Comparison of ENCODE assay signal across 1 cellular context in the genomic region with DNA sequence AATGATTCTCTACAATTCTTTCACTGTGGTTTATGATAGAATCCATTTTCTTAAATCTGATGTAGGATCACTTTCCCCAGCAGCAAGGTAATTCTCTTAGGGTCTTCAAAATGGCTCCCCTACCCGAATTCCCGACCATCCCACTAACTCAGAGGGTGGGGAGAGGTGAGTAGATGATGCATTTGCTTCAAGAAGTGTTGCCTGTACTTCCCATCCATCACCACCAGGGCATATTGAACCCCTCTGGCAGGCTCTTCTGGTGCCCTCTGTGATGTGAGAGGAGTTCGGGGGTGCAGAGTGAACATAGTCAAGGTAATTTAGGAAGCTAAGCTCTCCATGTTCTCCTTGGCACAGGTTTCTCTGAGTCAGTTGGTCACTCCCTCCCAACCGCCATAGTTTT.
TF ChIP-seq lines count a peak whose summit lies in the region.

No MANE protein-coding gene starts in this region.

TF ChIP-seq in HepG2, 621 proteins besides CTCF, POLR2A, EP300 and RAD21:
- TF ChIP-seq, protein P1, sequence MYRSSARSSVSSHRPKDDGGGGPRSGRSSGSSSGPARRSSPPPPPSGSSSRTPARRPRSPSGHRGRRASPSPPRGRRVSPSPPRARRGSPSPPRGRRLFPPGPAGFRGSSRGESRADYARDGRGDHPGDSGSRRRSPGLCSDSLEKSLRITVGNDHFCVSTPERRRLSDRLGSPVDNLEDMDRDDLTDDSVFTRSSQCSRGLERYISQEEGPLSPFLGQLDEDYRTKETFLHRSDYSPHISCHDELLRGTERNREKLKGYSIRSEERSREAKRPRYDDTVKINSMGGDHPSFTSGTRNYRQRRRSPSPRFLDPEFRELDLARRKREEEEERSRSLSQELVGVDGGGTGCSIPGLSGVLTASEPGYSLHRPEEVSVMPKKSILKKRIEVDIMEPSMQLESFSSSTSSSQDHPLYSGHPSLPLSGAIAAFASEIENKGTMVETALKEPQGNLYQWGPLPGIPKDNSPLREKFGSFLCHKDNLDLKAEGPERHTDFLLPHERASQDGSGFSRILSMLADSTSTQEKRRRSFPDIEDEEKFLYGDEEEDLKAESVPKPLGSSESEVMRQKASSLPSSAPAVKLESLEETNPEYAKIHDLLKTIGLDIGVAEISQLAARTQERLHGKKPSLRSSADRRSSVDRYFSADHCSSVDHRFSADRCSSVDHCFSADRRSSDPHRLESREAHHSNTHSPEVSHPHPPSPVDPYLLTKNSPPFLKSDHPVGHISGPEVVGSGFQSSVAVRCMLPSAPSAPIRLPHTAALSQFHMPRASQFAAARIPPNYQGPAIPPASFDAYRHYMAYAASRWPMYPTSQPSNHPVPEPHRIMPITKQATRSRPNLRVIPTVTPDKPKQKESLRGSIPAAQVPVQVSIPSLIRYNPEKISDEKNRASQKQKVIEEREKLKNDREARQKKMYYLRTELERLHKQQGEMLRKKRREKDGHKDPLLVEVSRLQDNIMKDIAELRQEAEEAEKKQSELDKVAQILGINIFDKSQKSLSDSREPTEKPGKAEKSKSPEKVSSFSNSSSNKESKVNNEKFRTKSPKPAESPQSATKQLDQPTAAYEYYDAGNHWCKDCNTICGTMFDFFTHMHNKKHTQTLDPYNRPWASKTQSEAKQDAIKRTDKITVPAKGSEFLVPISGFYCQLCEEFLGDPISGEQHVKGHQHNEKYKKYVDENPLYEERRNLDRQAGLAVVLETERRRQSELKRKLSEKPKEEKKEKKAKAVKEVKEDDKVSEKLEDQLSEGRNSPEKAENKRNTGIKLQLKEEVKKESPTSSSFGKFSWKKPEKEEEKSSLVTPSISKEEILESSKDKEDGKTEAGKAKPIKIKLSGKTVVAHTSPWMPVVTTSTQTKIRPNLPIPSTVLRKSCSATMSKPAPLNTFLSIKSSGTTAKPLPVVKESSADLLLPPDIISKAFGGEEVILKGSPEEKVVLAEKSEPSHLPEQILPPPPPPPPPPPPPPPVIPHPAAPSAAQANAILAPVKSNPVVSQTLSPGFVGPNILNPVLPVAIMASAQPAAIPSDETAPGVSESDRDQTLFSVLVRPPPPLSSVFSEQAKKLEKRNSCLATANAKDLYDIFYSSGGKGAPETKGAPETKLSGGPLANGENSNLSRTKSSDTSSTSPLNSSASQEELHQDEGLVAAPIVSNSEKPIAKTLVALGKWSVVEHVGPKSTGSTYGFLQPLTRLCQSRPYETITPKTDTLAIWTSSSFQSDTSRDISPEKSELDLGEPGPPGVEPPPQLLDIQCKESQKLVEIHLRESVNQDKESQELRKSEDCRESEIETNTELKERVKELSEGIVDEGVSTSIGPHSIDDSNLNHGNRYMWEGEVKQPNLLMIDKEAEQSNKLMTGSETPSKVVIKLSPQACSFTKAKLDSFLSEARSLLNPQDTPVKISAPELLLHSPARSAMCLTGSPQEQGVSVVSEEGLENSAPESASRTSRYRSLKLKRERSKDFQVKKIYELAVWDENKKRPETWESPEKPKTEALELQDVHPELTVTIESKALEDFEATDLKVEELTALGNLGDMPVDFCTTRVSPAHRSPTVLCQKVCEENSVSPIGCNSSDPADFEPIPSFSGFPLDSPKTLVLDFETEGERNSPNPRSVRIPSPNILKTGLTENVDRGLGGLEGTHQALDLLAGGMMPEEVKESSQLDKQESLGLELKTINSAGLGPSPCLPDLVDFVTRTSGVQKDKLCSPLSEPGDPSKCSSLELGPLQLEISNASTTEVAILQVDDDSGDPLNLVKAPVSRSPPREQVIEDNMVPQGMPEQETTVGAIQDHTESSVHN (CRISPR knock-in tag; IDR thresholded peaks at IDR 0.05), result no peak
- TF ChIP-seq RFXANK (CRISPR knock-in tag; IDR thresholded peaks at IDR 0.05), result no peak
- no peak for TF ChIP-seq SIN3A (IDR thresholded peaks at IDR 0.05; ENCODE audit: borderline replicate concordance, low read depth, low read length)
- TF ChIP-seq, protein P2, sequence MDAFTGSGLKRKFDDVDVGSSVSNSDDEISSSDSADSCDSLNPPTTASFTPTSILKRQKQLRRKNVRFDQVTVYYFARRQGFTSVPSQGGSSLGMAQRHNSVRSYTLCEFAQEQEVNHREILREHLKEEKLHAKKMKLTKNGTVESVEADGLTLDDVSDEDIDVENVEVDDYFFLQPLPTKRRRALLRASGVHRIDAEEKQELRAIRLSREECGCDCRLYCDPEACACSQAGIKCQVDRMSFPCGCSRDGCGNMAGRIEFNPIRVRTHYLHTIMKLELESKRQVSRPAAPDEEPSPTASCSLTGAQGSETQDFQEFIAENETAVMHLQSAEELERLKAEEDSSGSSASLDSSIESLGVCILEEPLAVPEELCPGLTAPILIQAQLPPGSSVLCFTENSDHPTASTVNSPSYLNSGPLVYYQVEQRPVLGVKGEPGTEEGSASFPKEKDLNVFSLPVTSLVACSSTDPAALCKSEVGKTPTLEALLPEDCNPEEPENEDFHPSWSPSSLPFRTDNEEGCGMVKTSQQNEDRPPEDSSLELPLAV (CRISPR knock-in tag; conservative IDR thresholded peaks at IDR 0.05; ENCODE audit: low read depth), result no peak
- no peak for TF ChIP-seq KDM6A (CRISPR knock-in tag; IDR thresholded peaks at IDR 0.05; ENCODE audit: low read depth)
- no peak for TF ChIP-seq HNRNPK (IDR thresholded peaks at IDR 0.05; ENCODE audit: low read depth, low read length, poor library complexity, severe bottlenecking)
- no peak for TF ChIP-seq JUNB (CRISPR knock-in tag; IDR thresholded peaks at IDR 0.05; ENCODE audit: borderline replicate concordance)
- TF ChIP-seq ZNF468 (CRISPR knock-in tag; IDR thresholded peaks at IDR 0.05), result no peak
- no peak for TF ChIP-seq ZNF629 (CRISPR knock-in tag; conservative IDR thresholded peaks at IDR 0.05)
- TF ChIP-seq HDAC2 (CRISPR knock-in tag; IDR thresholded peaks at IDR 0.05), result no peak
- no peak for TF ChIP-seq MIER2 (CRISPR knock-in tag; IDR thresholded peaks at IDR 0.05)
- no peak for TF ChIP-seq ELF1 (CRISPR knock-in tag; IDR thresholded peaks at IDR 0.05)
- no peak for TF ChIP-seq FOXM1 (CRISPR knock-in tag; IDR thresholded peaks at IDR 0.05)
- TF ChIP-seq NFKB2 (CRISPR knock-in tag; IDR thresholded peaks at IDR 0.05; ENCODE audit: borderline replicate concordance), result no peak
- TF ChIP-seq CEBPG (CRISPR knock-in tag; IDR thresholded peaks at IDR 0.05), result no peak
- no peak for TF ChIP-seq MEIS2 (CRISPR knock-in tag; IDR thresholded peaks at IDR 0.05)
